Comparison of ENCODE assay signal across 8 cellular contexts in genomic region chr6:152642578-152643375, GRCh38. TPM values are rescaled to one million over a fixed set of nuclear protein-coding genes. Genes with fewer than 3 reads are reported as not detected.
DNase-seq lines count a peak whose midpoint lies in the region; ATAC-seq, FAIRE-seq and TF ChIP-seq lines count a peak whose summit lies in the region.

No MANE protein-coding gene starts in this region.

- FAIRE-seq in small intestine (lab: Jason Lieb, UNC), result no peak

- no peaks in the 10 kb centered on the region for H3K9me3 ChIP-seq in left ventricle myocardium inferior (replicated peaks)
- H3K9me3 ChIP-seq in small intestine (ENCODE audit: control insufficient read depth, low read depth), result no peaks in the 10 kb centered on the region

- 36 to 48% (median 43%) methylated on average over 8 of the region's 8 CpGs for WGBS in small intestine, 3 donors

- H3K4me3 ChIP-seq in GM12875 (ENCODE audit: low read depth, low read length) (no peak overlapping the region), left ventricle myocardium inferior (no peak overlapping the region), small intestine (ENCODE audit: low read depth in 1 of 2, low read length in 2 of 2) (no peak overlapping the region)

- H3K27ac ChIP-seq in left ventricle myocardium inferior (replicated peaks) (no peak overlapping the region), small intestine (ENCODE audit: low read depth in 1 of 2, low read length in 1 of 2) (no peak overlapping the region)

- peaks cover 6% of the 10 kb centered on the region for H3K27me3 ChIP-seq in left ventricle myocardium inferior (ENCODE audit: low read depth)
- peaks cover 0 to 2% of the 10 kb centered on the region in 2 donors for H3K27me3 ChIP-seq in small intestine (ENCODE audit: control insufficient read depth in 2 of 2, insufficient read depth in 2 of 2, low read length in 2 of 2)

- peak; percentile 75 for TF ChIP-seq CTCF in AG09319 (IDR thresholded peaks at IDR 0.05; ENCODE audit: low read depth, low read length)
- TF ChIP-seq CTCF in GM12875 (IDR thresholded peaks at IDR 0.05; ENCODE audit: borderline replicate concordance, insufficient read depth, low read depth, low read length), result peak; percentile 55; the same call in 1 of the 2 replicates
- TF ChIP-seq CTCF in left ventricle myocardium inferior (IDR thresholded peaks at IDR 0.05; ENCODE audit: borderline replicate concordance), result peak; percentile 75

- DNase-seq in AG09319 (ENCODE audit: extremely low read depth, low read depth) (no peak), NCI-H2107 treated with DMSO at 0.1 percent for 48 hours (lab: John Stamatoyannopoulos, UW; ENCODE audit: unreplicated experiment) (peak; percentile 9), left ventricle myocardium inferior (peak; percentile 52), small intestine (peak; percentile 3), NCI-H2227 treated with DMSO at 0.1 percent for 48 hours (lab: John Stamatoyannopoulos, UW) (no peak)
- peak in 1 of 2 donors; percentile 20 for DNase-seq in activated naive CD4-positive, alpha-beta T cell treated with anti-CD3 and anti-CD28 coated beads, Interleukin-2, amount 50 U/mL, for 72 hours (ENCODE audit: low spot score in 2 of 2)

- no peaks in the 10 kb centered on the region for H3K36me3 ChIP-seq in left ventricle myocardium inferior
- no peaks in the 10 kb centered on the region for H3K36me3 ChIP-seq in small intestine (ENCODE audit: control insufficient read depth in 2 of 2, insufficient read depth in 2 of 2, low read length in 2 of 2)

- H3K9me3 Mint-ChIP-seq in activated naive CD4-positive, alpha-beta T cell treated with anti-CD3 and anti-CD28 coated beads, Interleukin-2, amount 50 U/mL, for 72 hours, result peaks cover 0 to 3% of the 10 kb centered on the region in 2 donors

- no peak overlapping the region for H3K27ac Mint-ChIP-seq in activated naive CD4-positive, alpha-beta T cell treated with anti-CD3 and anti-CD28 coated beads, Interleukin-2, amount 50 U/mL, for 72 hours

- H3K4me1 ChIP-seq in left ventricle myocardium inferior, result peaks cover 4% of the 10 kb centered on the region
- H3K4me1 ChIP-seq in small intestine (ENCODE audit: control insufficient read depth in 2 of 2, insufficient read depth in 1 of 2, low read depth in 1 of 2, low read length in 1 of 2), result no peaks in the 10 kb centered on the region

- peaks cover 0 to 5% of the 10 kb centered on the region in 2 donors for H3K36me3 Mint-ChIP-seq in activated naive CD4-positive, alpha-beta T cell treated with anti-CD3 and anti-CD28 coated beads, Interleukin-2, amount 50 U/mL, for 72 hours

- ATAC-seq in HG02610 (IDR thresholded peaks at IDR 0.05; ENCODE audit: unreplicated experiment), result peak; percentile 95
- peak; percentile 39 to 61 for ATAC-seq in activated naive CD4-positive, alpha-beta T cell treated with anti-CD3 and anti-CD28 coated beads, Interleukin-2, amount 50 U/mL, for 72 hours

- intact Hi-C loops in left ventricle myocardium inferior (cut with micrococcal nuclease), result loop anchor here (2.0 kb wide), 1 partner anchor 90 kb away; no protein-coding TSS in a partner anchor

RNA-seq across cellular contexts. Expression of gene SYNE1, which starts 5.6 kb away (rescaled TPM):
- 10 to 100 TPM; 29.4 to 33.7 TPM for total RNA-seq in activated naive CD4-positive, alpha-beta T cell treated with anti-CD3 and anti-CD28 coated beads, Interleukin-2, amount 50 U/mL, for 72 hours
- total RNA-seq in left ventricle myocardium inferior, result 105 TPM
- polyA plus RNA-seq in small intestine, result 10 to 100 TPM in 1 of 3 donors, 1 to 10 TPM in 2; 4.0 to 13.5 (median 4.6) TPM

RNA-seq across cellular contexts. Expression of gene MYCT1, which starts 54.9 kb away (rescaled TPM):
- total RNA-seq in activated naive CD4-positive, alpha-beta T cell treated with anti-CD3 and anti-CD28 coated beads, Interleukin-2, amount 50 U/mL, for 72 hours, result not detected
- 15.0 TPM for total RNA-seq in left ventricle myocardium inferior
- 10 to 100 TPM in 1 of 3 donors, under 1 TPM in 2; 0.45 to 10.3 (median 0.54) TPM for polyA plus RNA-seq in small intestine

Comparison
In these comparisons a context has a peak if more than half of its experiments do, and no peak if none do; other contexts are left out.
1. DNase-seq: peak in NCI-H2107 treated with DMSO at 0.1 percent for 48 hours (single experiment), left ventricle myocardium inferior (single experiment) and small intestine (single experiment); none in AG09319 (single experiment) and NCI-H2227 treated with DMSO at 0.1 percent for 48 hours (single experiment).
2. RNA of gene MYCT1, which starts 54.9 kb away (total RNA-seq): 15.0 TPM in left ventricle myocardium inferior (single experiment); not detected in activated naive CD4-positive, alpha-beta T cell treated with anti-CD3 and anti-CD28 coated beads, Interleukin-2, amount 50 U/mL, for 72 hours; every median in the first group is over 10 times any median in the second.
3. Peak in every context shown above with its lines, with median percentiles within 50 percentile points of each other: CTCF ChIP-seq.